8 cellular contexts compared by ENCODE assay signal in the genomic region with DNA sequence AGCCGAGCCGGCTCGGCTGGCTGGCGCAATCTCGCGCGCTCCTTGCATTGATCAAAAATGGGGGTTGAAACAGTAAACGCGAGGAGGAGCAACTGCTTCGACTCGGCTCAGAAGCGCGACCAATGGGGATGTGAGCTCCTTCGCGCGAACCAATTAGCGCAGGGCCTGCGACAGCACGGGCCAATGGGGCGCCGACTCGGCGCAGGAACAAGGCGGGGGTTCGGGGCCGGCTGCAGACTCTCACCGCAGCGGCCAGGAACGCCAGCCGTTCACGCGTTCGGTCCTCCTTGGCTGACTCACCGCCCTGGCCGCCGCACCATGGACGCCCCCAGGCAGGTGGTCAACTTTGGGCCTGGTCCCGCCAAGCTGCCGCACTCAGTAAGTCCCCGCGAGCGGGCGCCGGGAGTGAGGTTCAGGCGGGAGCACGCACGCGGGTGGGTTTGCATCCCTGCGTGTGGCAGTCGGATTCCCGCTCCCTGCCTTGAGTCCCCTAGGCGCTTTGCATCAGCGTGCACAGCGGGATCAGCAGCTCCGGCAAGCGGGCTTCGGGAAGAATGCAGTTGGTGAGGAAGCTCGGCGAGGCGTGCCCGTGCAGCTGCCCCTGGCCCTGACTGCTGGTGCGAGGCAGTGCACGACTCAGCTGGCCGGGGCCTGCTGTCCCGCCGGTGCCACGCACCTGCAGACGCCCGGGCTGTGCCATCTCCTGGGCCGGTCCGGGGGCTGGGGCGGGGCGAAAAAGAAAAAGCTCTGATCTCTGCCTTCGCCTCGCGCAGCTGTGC. TPM values are rescaled to one million over a fixed set of nuclear protein-coding genes. Genes with fewer than 3 reads are reported as not detected.
DNase-seq lines count a peak whose midpoint lies in the region; ATAC-seq and TF ChIP-seq lines count a peak whose summit lies in the region.

A gene (plus strand): TSS at position 233 of the 779 bp plus-strand sequence. CDS start 86 bp downstream, at position 319.

- TSS peak; percentile 26 for BruUV-seq in PC-9 (replicated peaks; lab: Mats Ljungman, UMichigan)

- peak within 1 kb of the TSS; percentile 95 for H2AFZ ChIP-seq in PC-9

- H3K9me3 ChIP-seq in PC-9 (ENCODE audit: insufficient read depth, low read depth): no peaks in the 10 kb centered on the region
- no peaks in the 10 kb centered on the region for H3K9me3 ChIP-seq in muscle layer of colon (ENCODE audit: low read length)

- H3K79me2 ChIP-seq in PC-9 (ENCODE audit: low read depth): peaks cover 51% of the 10 kb centered on the region

- ATAC-seq in GM21717 (IDR thresholded peaks at IDR 0.05; ENCODE audit: unreplicated experiment): peak; percentile 99
- peak; percentile 99 for ATAC-seq in esophagus mucosa

- H3K4me2 ChIP-seq in PC-9: peak within 1 kb of the TSS; percentile 100

- DNase-seq in DMS153 treated with DMSO at 0.1 percent for 48 hours (lab: John Stamatoyannopoulos, UW; ENCODE audit: unreplicated experiment): peak; percentile 93
- peak; percentile 96 for DNase-seq in Jurkat, Clone E6-1 (ENCODE audit: low read depth, low spot score)
- DNase-seq in PC-9: peak; percentile 94 to 96
- DNase-seq in activated T-cell treated with anti-CD3 and anti-CD28 coated beads, Interleukin-2, amount 50 U/mL, for 1 hour: peak; percentile 82
- peak; percentile 61 to 71 for DNase-seq in stimulated activated CD8-positive, alpha-beta memory T cell treated with anti-CD3 and anti-CD28 coated beads, Interleukin-7, amount 100 ng/mL, for 1 hour (ENCODE audit: low read depth in 2 of 2)

- H3K27me3 ChIP-seq in PC-9 (ENCODE audit: insufficient read depth, low read depth) (no peaks in the 10 kb centered on the region), muscle layer of colon (ENCODE audit: control insufficient read depth in 1 of 2, insufficient read depth in 2 of 2, low read length in 2 of 2) (no peaks in the 10 kb centered on the region)

- H4K20me1 ChIP-seq in PC-9 (ENCODE audit: insufficient read depth): peaks cover 40% of the 10 kb centered on the region

- POLR2A ChIA-PET in PC-9 (lab: Charles Lee; ENCODE audit: unreplicated experiment): interaction anchor here (0.6 to 1.1 kb wide), 7 partner anchors 14 to 1358 kb away, joined by 3 to 29 read pairs (median 10); no protein-coding TSS in a partner anchor

- H3K36me3 ChIP-seq in PC-9 (ENCODE audit: low read depth): peaks cover 33% of the 10 kb centered on the region
- H3K36me3 ChIP-seq in muscle layer of colon (ENCODE audit: insufficient read depth, low read length): no peaks in the 10 kb centered on the region

- H3K27ac ChIP-seq in PC-9: peak within 1 kb of the TSS; percentile 97
- peak within 1 kb of the TSS; percentile 84 for H3K27ac ChIP-seq in muscle layer of colon (ENCODE audit: low read depth, low read length)

- H3K9ac ChIP-seq in muscle layer of colon (ENCODE audit: low read length): peak within 1 kb of the TSS; percentile 9

- no peaks in the 10 kb centered on the region for H3K9me2 ChIP-seq in PC-9 (ENCODE audit: insufficient read depth)

- intact Hi-C loops in PC-9 (cut with micrococcal nuclease; ENCODE audit: unreplicated experiment): loop anchor here (1.0 to 5.0 kb wide), 5 partner anchors 35 to 1120 kb away; a partner anchor contains a TSS

- TF ChIP-seq CTCF in PC-9 (conservative IDR thresholded peaks at IDR 0.05): no peak

- H3K4me1 ChIP-seq in PC-9 (replicated peaks; ENCODE audit: insufficient read depth) (peaks cover 22% of the 10 kb centered on the region), muscle layer of colon (ENCODE audit: insufficient read depth, low read length) (peaks cover 14% of the 10 kb centered on the region)

- peaks cover 10% of the 10 kb centered on the region; the same call in 1 of the 2 replicates for H3F3A ChIP-seq in PC-9 (ENCODE audit: insufficient read depth, low read depth)

- H3K4me3 ChIP-seq in Jurkat, Clone E6-1 (ENCODE audit: low read length): peak within 1 kb of the TSS; percentile 94
- H3K4me3 ChIP-seq in PC-9 (peak within 1 kb of the TSS; percentile 63), muscle layer of colon (ENCODE audit: low read depth in 1 of 2, low read length in 2 of 2) (peak within 1 kb of the TSS; percentile 68 to 81)

- CTCF ChIA-PET in PC-9 (lab: Charles Lee): interaction anchor here (0.7 to 1.4 kb wide), 2 partner anchors 33 to 619 kb away, joined by 3 to 4 read pairs; no protein-coding TSS in a partner anchor

RNA-seq across cellular contexts. Expression of the gene that starts here (rescaled TPM):
- 161 TPM for polyA plus RNA-seq in Jurkat, Clone E6-1 (2012; ENCODE audit: insufficient read depth, insufficient read length)
- total RNA-seq in PC-9 (2021): 238 and 315 TPM in 2 replicates
- 66.5 TPM for total RNA-seq in esophagus mucosa

Comparison
In these comparisons a context has a peak if more than half of its experiments do, and no peak if none do; other contexts are left out.
1. Peak in every context shown above with its lines: DNase-seq, ATAC-seq, H3K4me3 ChIP-seq and H3K27ac ChIP-seq.